In genomic region chr16:15865742-15866141, GRCh38 we compare ENCODE assay signal across 16 cellular contexts. TPM values are rescaled to one million over a fixed set of nuclear protein-coding genes. Genes with fewer than 3 reads are reported as not detected.
"Had no signal": no experiment of that assay in that cellular context is flagged by ENCODE, and none has a peak within 500 bp of the region (broad histone marks: within the 10 kb centered on the region; RNA-seq: fewer than 3 reads in every experiment).

No MANE protein-coding gene starts in this region.

- H3K9me3 ChIP-seq: upper lobe of left lung had no signal

- H3K27me3 ChIP-seq: upper lobe of left lung had no signal

- ATAC-seq: activated CD4-positive, CD25-positive, alpha-beta regulatory T cell treated with anti-CD3 and anti-CD28 coated beads, Interleukin-2, amount 50 U/mL, for 24 hours; left ventricle myocardium superior; natural killer cell treated with Interleukin-12 subunit alpha and Interleukin-12 subunit beta and Interleukin-15 and Interleukin-18, amount 100 ng/mL, for 72 hours; right cardiac atrium; stimulated activated naive CD8-positive, alpha-beta T cell treated with anti-CD3 and anti-CD28 coated beads, Interleukin-15, amount 100 ng/mL, for 72 hours had no signal

- H3K4me3 ChIP-seq: SK-N-MC, upper lobe of left lung had no signal

- H3K27ac ChIP-seq: SK-N-MC had no signal

- DNase-seq: activated CD4-positive, alpha-beta T cell treated with anti-CD3 and anti-CD28 coated beads, Interleukin-2, amount 50 U/mL, for 4 hours; activated naive CD4-positive, alpha-beta T cell treated with anti-CD3 and anti-CD28 coated beads, Interleukin-2, amount 10 ng/mL, durations not matched to agents 7 days and 5 days; activated T-cell treated with anti-CD3 and anti-CD28 coated beads, Interleukin-2, amount 50 U/mL, for 1 hour; effector memory CD4-positive, alpha-beta T cell; kidney glomerular epithelial cell; left ventricle myocardium superior; mesendoderm; right cardiac atrium; stimulated activated CD4-positive, alpha-beta T cell treated with anti-CD3 and anti-CD28 coated beads, Interleukin-1b, Interleukin-23, amount 100 ng/mL, for 48 hours; stimulated activated naive CD8-positive, alpha-beta T cell treated with anti-CD3 and anti-CD28 coated beads, Interleukin-15, amount 100 ng/mL, for 72 hours; T-helper 9 cell; upper lobe of left lung had no signal

RNA-seq across cellular contexts. Expression of gene MYH11, which starts 8.9 kb away (rescaled TPM):
- total RNA-seq: activated T-helper 2 cell treated with anti-CD3 and anti-CD28 coated beads, Interferon-gamma antibody, Interleukin-2, Interleukin-4, amounts not matched to agents 10 μg/mL and 5 μg/mL and 100 μg/mL, durations not matched to agents 14 hours and 24 hours and 36 hours; natural killer cell treated with Interleukin-12 subunit alpha and Interleukin-12 subunit beta and Interleukin-15 and Interleukin-18, amount 100 ng/mL, for 72 hours had no signal
